Comparison of ENCODE assay signal across 10 cellular contexts in the genomic region with DNA sequence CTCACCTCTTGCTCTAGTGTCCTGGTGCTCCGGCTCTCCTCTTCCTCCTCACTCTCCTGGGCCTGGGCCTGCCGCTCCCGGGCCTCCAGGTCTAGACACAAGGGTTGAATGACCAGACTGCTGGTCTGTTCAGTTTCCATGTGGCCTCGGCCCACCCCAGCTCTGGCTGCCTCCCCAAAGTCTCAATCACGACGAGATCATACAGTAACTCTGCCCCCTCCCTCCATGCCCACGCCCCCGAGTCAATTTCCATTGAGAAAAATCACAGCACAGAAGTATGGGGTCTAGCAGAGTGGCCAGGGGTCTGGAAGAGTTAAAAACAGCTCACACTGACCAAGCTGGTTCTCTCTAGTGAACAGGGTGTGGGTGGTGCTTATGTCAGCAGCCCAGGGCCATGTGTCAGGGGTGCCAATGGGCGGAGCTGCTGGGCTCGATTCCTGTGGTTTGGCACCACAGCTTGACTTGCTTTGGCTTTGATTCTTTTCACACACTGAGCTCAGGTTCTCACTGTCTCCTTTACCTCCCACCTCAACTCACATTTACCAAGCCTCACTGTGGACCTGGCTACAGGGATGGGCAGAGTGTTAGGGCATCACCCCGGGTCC. TPM values are rescaled to one million over a fixed set of nuclear protein-coding genes. Genes with fewer than 3 reads are reported as not detected.
DNase-seq lines count a peak whose midpoint lies in the region; ATAC-seq and TF ChIP-seq lines count a peak whose summit lies in the region.
"Had no signal": no experiment of that assay in that cellular context is flagged by ENCODE, and none has a peak within 500 bp of the region (broad histone marks: within the 10 kb centered on the region; RNA-seq: fewer than 3 reads in every experiment).

No MANE protein-coding gene starts in this region.

- no peak overlapping the region for H3K4me3 Mint-ChIP-seq in activated CD4-positive, alpha-beta T cell treated with anti-CD3 and anti-CD28 coated beads, Interleukin-2, amount 10 ng/mL, durations not matched to agents 24 days and 14 days
- H3K4me3 Mint-ChIP-seq in activated CD4-positive, alpha-beta memory T cell treated with anti-CD3 and anti-CD28 coated beads for 36 hours: no peak overlapping the region
- H3K4me3 Mint-ChIP-seq: B cell, endodermal cell had no signal

- H3K4me3 ChIP-seq in fibroblast of the aortic adventitia (ENCODE audit: low read depth, low read length): no peak overlapping the region
- H3K4me3 ChIP-seq in Karpas-422 (ENCODE audit: low read length): no peak overlapping the region

- no peaks in the 10 kb centered on the region for H3K27me3 Mint-ChIP-seq in activated CD4-positive, alpha-beta T cell treated with anti-CD3 and anti-CD28 coated beads, Interleukin-2, amount 10 ng/mL, durations not matched to agents 24 days and 14 days
- H3K27me3 Mint-ChIP-seq in activated CD4-positive, alpha-beta memory T cell treated with anti-CD3 and anti-CD28 coated beads for 36 hours: no peaks in the 10 kb centered on the region
- H3K27me3 Mint-ChIP-seq: B cell had no signal

- no peak overlapping the region for H2AFZ ChIP-seq in Karpas-422 (ENCODE audit: low read length)

- H3K27ac ChIP-seq in Karpas-422 (ENCODE audit: low read length): no peak overlapping the region

- CTCF ChIA-PET in activated CD4-positive, alpha-beta memory T cell treated with anti-CD3 and anti-CD28 coated beads for 36 hours (lab: Charles Lee): interaction anchor here (0.6 to 2.0 kb wide), 7 partner anchors 9 to 444 kb away, joined by 3 to 6 read pairs (median 4); a partner anchor contains a TSS
- CTCF ChIA-PET in HEK293T (lab: Yijun Ruan, JAX): interaction anchor here (0.6 to 0.7 kb wide), 3 partner anchors 10 to 355 kb away, joined by 4 read pairs; no protein-coding TSS in a partner anchor

- H3K79me2 ChIP-seq in Karpas-422 (ENCODE audit: low read length): no peaks in the 10 kb centered on the region

- intact Hi-C loops in activated CD4-positive, alpha-beta T cell treated with anti-CD3 and anti-CD28 coated beads, Interleukin-2, amount 10 ng/mL, durations not matched to agents 24 days and 14 days (cut with micrococcal nuclease): no loop called here
- intact Hi-C loops in activated CD4-positive, alpha-beta memory T cell treated with anti-CD3 and anti-CD28 coated beads for 36 hours (cut with micrococcal nuclease): no loop called here

- H4K20me1 ChIP-seq in Karpas-422 (ENCODE audit: insufficient read depth, low read depth, low read length): peaks cover 6% of the 10 kb centered on the region; the same call in 1 of the 2 replicates

- H3K4me1 ChIP-seq in Karpas-422 (ENCODE audit: low read length): peaks cover 11% of the 10 kb centered on the region

- H3K9me3 Mint-ChIP-seq in activated CD4-positive, alpha-beta T cell treated with anti-CD3 and anti-CD28 coated beads, Interleukin-2, amount 10 ng/mL, durations not matched to agents 24 days and 14 days: no peaks in the 10 kb centered on the region
- no peaks in the 10 kb centered on the region for H3K9me3 Mint-ChIP-seq in activated CD4-positive, alpha-beta memory T cell treated with anti-CD3 and anti-CD28 coated beads for 36 hours
- H3K9me3 Mint-ChIP-seq: endodermal cell had no signal

- H3K9ac ChIP-seq in Karpas-422 (ENCODE audit: low read length): no peak overlapping the region

- H3K4me1 Mint-ChIP-seq in activated CD4-positive, alpha-beta T cell treated with anti-CD3 and anti-CD28 coated beads, Interleukin-2, amount 10 ng/mL, durations not matched to agents 24 days and 14 days: peaks cover 10% of the 10 kb centered on the region
- peaks cover 7% of the 10 kb centered on the region for H3K4me1 Mint-ChIP-seq in activated CD4-positive, alpha-beta memory T cell treated with anti-CD3 and anti-CD28 coated beads for 36 hours (ENCODE audit: low read depth)
- H3K4me1 Mint-ChIP-seq: endodermal cell had no signal

- H3K36me3 Mint-ChIP-seq in activated CD4-positive, alpha-beta T cell treated with anti-CD3 and anti-CD28 coated beads, Interleukin-2, amount 10 ng/mL, durations not matched to agents 24 days and 14 days (ENCODE audit: low read depth): peaks cover 29% of the 10 kb centered on the region
- H3K36me3 Mint-ChIP-seq in activated CD4-positive, alpha-beta memory T cell treated with anti-CD3 and anti-CD28 coated beads for 36 hours: peaks cover 24% of the 10 kb centered on the region

- peaks cover 3% of the 10 kb centered on the region; the same call in 1 of the 2 replicates for H3K36me3 ChIP-seq in Karpas-422 (ENCODE audit: insufficient read depth, low read length)

- H3K9me3 ChIP-seq in Karpas-422 (ENCODE audit: low read length): no peaks in the 10 kb centered on the region

- no peaks in the 10 kb centered on the region for H3K27me3 ChIP-seq in Karpas-422 (ENCODE audit: low read length)

- peak; percentile 89 for ATAC-seq in stimulated activated naive CD8-positive, alpha-beta T cell treated with anti-CD3 and anti-CD28 coated beads, Interleukin-15, Interleukin-2, amounts not matched to agents 100 U/mL and 50 U/mL, for 24 hours

- POLR2A ChIA-PET in activated CD4-positive, alpha-beta memory T cell treated with anti-CD3 and anti-CD28 coated beads for 36 hours (lab: Charles Lee): interaction anchor here (0.6 to 0.9 kb wide), 2 partner anchors 13 to 128 kb away, joined by 3 read pairs; no protein-coding TSS in a partner anchor
- POLR2A ChIA-PET in HEK293T (lab: Yijun Ruan, JAX): no interaction called here

- no peaks in the 10 kb centered on the region for H3K9me2 ChIP-seq in Karpas-422 (replicated peaks; ENCODE audit: insufficient read depth, low read length)

- H3K4me2 ChIP-seq in Karpas-422 (ENCODE audit: low read depth, low read length, poor library complexity, severe bottlenecking): no peak overlapping the region

- no peak overlapping the region for H3K27ac Mint-ChIP-seq in activated CD4-positive, alpha-beta T cell treated with anti-CD3 and anti-CD28 coated beads, Interleukin-2, amount 10 ng/mL, durations not matched to agents 24 days and 14 days
- H3K27ac Mint-ChIP-seq in activated CD4-positive, alpha-beta memory T cell treated with anti-CD3 and anti-CD28 coated beads for 36 hours: no peak overlapping the region
- H3K27ac Mint-ChIP-seq: B cell, endodermal cell had no signal

- no peak for TF ChIP-seq CTCF in fibroblast of the aortic adventitia (IDR thresholded peaks at IDR 0.05; ENCODE audit: insufficient read depth, low read length)

- DNase-seq in activated CD4-positive, alpha-beta T cell treated with anti-CD3 and anti-CD28 coated beads, Interleukin-2, amount 10 ng/mL, durations not matched to agents 24 days and 14 days: peak; percentile 66
- DNase-seq in activated CD4-positive, alpha-beta T cell treated with anti-CD3 and anti-CD28 coated beads, Interleukin-2, amount 50 U/mL, for 1 hour: no peak
- peak; percentile 62 for DNase-seq in activated CD4-positive, alpha-beta memory T cell treated with anti-CD3 and anti-CD28 coated beads for 36 hours
- DNase-seq in fibroblast of the aortic adventitia (ENCODE audit: low read depth) (peak; percentile 72), HEK293T (ENCODE audit: extremely low spot score) (no peak), Karpas-422 (no peak), iPS-NIHi7 (ENCODE audit: extremely low spot score) (no peak)
- DNase-seq in stimulated activated naive CD8-positive, alpha-beta T cell treated with anti-CD3 and anti-CD28 coated beads, Interleukin-15, Interleukin-2, amounts not matched to agents 100 U/mL and 50 U/mL, for 24 hours: peak; percentile 61
- DNase-seq: endodermal cell had no signal

TF ChIP-seq in HEK293T, 16 proteins besides CTCF, POLR2A, EP300 and RAD21:
- TF ChIP-seq L3MBTL2 (conservative IDR thresholded peaks at IDR 0.05) (no peak), CTBP1 (IDR thresholded peaks at IDR 0.05; ENCODE audit: borderline replicate concordance) (no peak), FOXK2 (IDR thresholded peaks at IDR 0.05) (no peak), SUZ12 (IDR thresholded peaks at IDR 0.05) (no peak)

RNA-seq across cellular contexts. Expression of a gene that starts 6.9 kb away (rescaled TPM):
- total RNA-seq in activated CD4-positive, alpha-beta T cell treated with anti-CD3 and anti-CD28 coated beads, Interleukin-2, amount 10 ng/mL, durations not matched to agents 24 days and 14 days: 0.43 and 0.51 TPM in 2 replicates
- total RNA-seq in activated CD4-positive, alpha-beta memory T cell treated with anti-CD3 and anti-CD28 coated beads for 36 hours: under 1 TPM; 0.39 to 0.43 TPM
- total RNA-seq in fibroblast of the aortic adventitia (ENCODE audit: low replicate concordance): 0.18 and 0.57 TPM in 2 replicates
- 2.4 and 9.8 TPM in 2 replicates for total RNA-seq in Karpas-422 (2014; rRNA removed; shearing (Covaris generic); ENCODE audit: low replicate concordance)

RNA-seq across cellular contexts. Expression of a gene that starts 12.8 kb away (rescaled TPM):
- total RNA-seq in activated CD4-positive, alpha-beta T cell treated with anti-CD3 and anti-CD28 coated beads, Interleukin-2, amount 10 ng/mL, durations not matched to agents 24 days and 14 days: 34.7 and 37.2 TPM in 2 replicates
- 10 to 100 TPM; 36.0 to 40.2 TPM for total RNA-seq in activated CD4-positive, alpha-beta memory T cell treated with anti-CD3 and anti-CD28 coated beads for 36 hours
- 0.82 and 2.0 TPM in 2 replicates for total RNA-seq in fibroblast of the aortic adventitia (ENCODE audit: low replicate concordance)
- 173 and 503 TPM in 2 replicates for total RNA-seq in Karpas-422 (2014; rRNA removed; shearing (Covaris generic); ENCODE audit: low replicate concordance)

RNA-seq across cellular contexts. Expression of a gene that starts 21.6 kb away (rescaled TPM):
- 36.1 and 38.9 TPM in 2 replicates for total RNA-seq in activated CD4-positive, alpha-beta T cell treated with anti-CD3 and anti-CD28 coated beads, Interleukin-2, amount 10 ng/mL, durations not matched to agents 24 days and 14 days
- 10 to 100 TPM; 22.6 to 22.7 TPM for total RNA-seq in activated CD4-positive, alpha-beta memory T cell treated with anti-CD3 and anti-CD28 coated beads for 36 hours
- 18.0 and 54.0 TPM in 2 replicates for total RNA-seq in fibroblast of the aortic adventitia (ENCODE audit: low replicate concordance)
- 7.8 and 15.8 TPM in 2 replicates for total RNA-seq in Karpas-422 (2014; rRNA removed; shearing (Covaris generic); ENCODE audit: low replicate concordance)

RNA-seq across cellular contexts. Expression of a gene that starts 30.2 kb away (rescaled TPM):
- 35.6 and 37.6 TPM in 2 replicates for total RNA-seq in activated CD4-positive, alpha-beta T cell treated with anti-CD3 and anti-CD28 coated beads, Interleukin-2, amount 10 ng/mL, durations not matched to agents 24 days and 14 days
- 10 to 100 TPM; 22.8 to 26.1 TPM for total RNA-seq in activated CD4-positive, alpha-beta memory T cell treated with anti-CD3 and anti-CD28 coated beads for 36 hours
- total RNA-seq in fibroblast of the aortic adventitia (ENCODE audit: low replicate concordance): 13.0 and 24.9 TPM in 2 replicates
- 14.5 and 47.5 TPM in 2 replicates for total RNA-seq in Karpas-422 (2014; rRNA removed; shearing (Covaris generic); ENCODE audit: low replicate concordance)

RNA-seq across cellular contexts. Expression of a gene that starts 30.6 kb away (rescaled TPM):
- total RNA-seq in activated CD4-positive, alpha-beta T cell treated with anti-CD3 and anti-CD28 coated beads, Interleukin-2, amount 10 ng/mL, durations not matched to agents 24 days and 14 days: 53.8 and 54.3 TPM in 2 replicates
- total RNA-seq in activated CD4-positive, alpha-beta memory T cell treated with anti-CD3 and anti-CD28 coated beads for 36 hours: 10 to 100 TPM; 32.5 to 34.5 TPM
- total RNA-seq in fibroblast of the aortic adventitia (ENCODE audit: low replicate concordance): 21.6 and 33.5 TPM in 2 replicates
- 14.8 and 46.6 TPM in 2 replicates for total RNA-seq in Karpas-422 (2014; rRNA removed; shearing (Covaris generic); ENCODE audit: low replicate concordance)

Comparison
In these comparisons a context has a peak if more than half of its experiments do, and no peak if none do; other contexts are left out.
1. DNase-seq: peak in activated CD4-positive, alpha-beta T cell treated with anti-CD3 and anti-CD28 coated beads, Interleukin-2, amount 10 ng/mL, durations not matched to agents 24 days and 14 days (single experiment), activated CD4-positive, alpha-beta memory T cell treated with anti-CD3 and anti-CD28 coated beads for 36 hours (single experiment), fibroblast of the aortic adventitia (single experiment) and stimulated activated naive CD8-positive, alpha-beta T cell treated with anti-CD3 and anti-CD28 coated beads, Interleukin-15, Interleukin-2, amounts not matched to agents 100 U/mL and 50 U/mL, for 24 hours (single experiment); none in activated CD4-positive, alpha-beta T cell treated with anti-CD3 and anti-CD28 coated beads, Interleukin-2, amount 50 U/mL, for 1 hour (single experiment), HEK293T (single experiment), Karpas-422 (single experiment) and iPS-NIHi7 (single experiment).
2. RNA of a gene that starts 12.8 kb away (total RNA-seq): 173 to 503 TPM in Karpas-422, 36.0 to 40.2 TPM in activated CD4-positive, alpha-beta memory T cell treated with anti-CD3 and anti-CD28 coated beads for 36 hours and 34.7 to 37.2 TPM in activated CD4-positive, alpha-beta T cell treated with anti-CD3 and anti-CD28 coated beads, Interleukin-2, amount 10 ng/mL, durations not matched to agents 24 days and 14 days; 0.82 to 2.0 TPM in fibroblast of the aortic adventitia; every median in the first group is over 10 times any median in the second.